20 cellular contexts compared by ENCODE assay signal in genomic region chr18:26503382-26503781, GRCh38. TPM values are rescaled to one million over a fixed set of nuclear protein-coding genes. Genes with fewer than 3 reads are reported as not detected.
DNase-seq lines count a peak whose midpoint lies in the region; ATAC-seq, FAIRE-seq and TF ChIP-seq lines count a peak whose summit lies in the region.
"Had no signal": no experiment of that assay in that cellular context is flagged by ENCODE, and none has a peak within 500 bp of the region (broad histone marks: within the 10 kb centered on the region; RNA-seq: fewer than 3 reads in every experiment).

No MANE protein-coding gene starts in this region.

- FAIRE-seq in keratinocyte (lab: Jason Lieb, UNC), result peak; percentile 9
- FAIRE-seq: A204.1 had no signal

- TF ChIP-seq CTCF in keratinocyte (optimal IDR thresholded peaks at IDR 0.05 in 1 of 3, IDR thresholded peaks at IDR 0.05 in 1 of 3, conservative IDR thresholded peaks at IDR 0.05 in 1 of 3; ENCODE audit: extremely low read depth in 1 of 3, insufficient read depth in 2 of 3, low read length in 3 of 3) (no peak), retinal pigment epithelial cell (conservative IDR thresholded peaks at IDR 0.05; ENCODE audit: low read depth, low read length) (no peak), gastrocnemius medialis (IDR thresholded peaks at IDR 0.05 in 4 of 5, conservative IDR thresholded peaks at IDR 0.05 in 1 of 5) (no peak)

- H3K36me3 ChIP-seq in keratinocyte (ENCODE audit: control insufficient read depth in 2 of 2, extremely low read depth in 1 of 2, insufficient read depth in 2 of 2, low read length in 2 of 2) (peaks cover 2 to 8% of the 10 kb centered on the region in 2 experiments), gastrocnemius medialis (no peaks in the 10 kb centered on the region)
- H3K36me3 ChIP-seq: BE2C, brain microvascular endothelial cell had no signal

- H3K4me1 ChIP-seq in keratinocyte (ENCODE audit: control insufficient read depth, extremely low read depth, insufficient read depth, low read length) (peaks cover 12% of the 10 kb centered on the region), gastrocnemius medialis (peaks cover 7 to 15% of the 10 kb centered on the region in 2 donors)
- H3K4me1 ChIP-seq: BE2C, vagina had no signal

- peaks cover 13% of the 10 kb centered on the region for H3K79me2 ChIP-seq in keratinocyte (ENCODE audit: control insufficient read depth, insufficient read depth, low read length)

- TF ChIP-seq POLR2A in gastrocnemius medialis (IDR thresholded peaks at IDR 0.05), result no peak

- H3K4me3 ChIP-seq in keratinocyte (ENCODE audit: control insufficient read depth in 2 of 3, extremely low read depth in 1 of 3, insufficient read depth in 2 of 3, low read depth in 1 of 3, low read length in 3 of 3) (peak overlapping the region in 2 of 3 experiments; percentile 36 to 44), retinal pigment epithelial cell (ENCODE audit: low read length) (peak overlapping the region; percentile 4), gastrocnemius medialis (no peak overlapping the region)
- H3K4me3 ChIP-seq: suprapubic skin, vagina had no signal

- in situ Hi-C loops in gastrocnemius medialis (cut with MboI; ENCODE audit: low sequenced_read_pairs in 4 of 4), result no loop called here

- H3K9me1 ChIP-seq in keratinocyte (ENCODE audit: control insufficient read depth, extremely low read depth, insufficient read depth, low read length), result peaks cover 2% of the 10 kb centered on the region

- dilution Hi-C loops in keratinocyte (cut with MboI; ENCODE audit: extremely low pct_ligation_motif_present, low sequenced_read_pairs), result no loop called here

- peak overlapping the region; percentile 42 for H3K9ac ChIP-seq in keratinocyte (ENCODE audit: control insufficient read depth, extremely low read depth, insufficient read depth, low read length)

- peak; percentile 13 for DNase-seq in NCI-H748 (lab: John Stamatoyannopoulos, UW; ENCODE audit: unreplicated experiment)
- DNase-seq in NCI-H748 treated with DMSO at 0.1 percent for 48 hours (lab: John Stamatoyannopoulos, UW), result no peak
- DNase-seq in cerebellum (ENCODE audit: low spot score), result peak; percentile 26
- no peak for DNase-seq in keratinocyte (ENCODE audit: low read depth, low spot score)
- DNase-seq in retinal pigment epithelial cell (ENCODE audit: low read depth), result no peak
- DNase-seq in NK-92 (lab: John Stamatoyannopoulos, UW; ENCODE audit: unreplicated experiment), result no peak
- DNase-seq in gastrocnemius medialis, result no peak
- DNase-seq: activated CD4-positive, alpha-beta T cell treated with anti-CD3 and anti-CD28 coated beads, Interleukin-2, amount 50 U/mL, for 1 hour; BE2C; brain microvascular endothelial cell; left ventricle myocardium superior; NCI-H2081 treated with DMSO at 0.1 percent for 48 hours; NCI-H510A; occipital lobe; SHP77 treated with DMSO at 0.1 percent for 48 hours had no signal

- H3K9me3 ChIP-seq in keratinocyte (ENCODE audit: control insufficient read depth, low read depth, low read length) (no peaks in the 10 kb centered on the region), gastrocnemius medialis (no peaks in the 10 kb centered on the region)
- H3K9me3 ChIP-seq: BE2C, suprapubic skin, vagina had no signal

- intact Hi-C loops in gastrocnemius medialis (cut with DNase I; ENCODE audit: low total_unique reads), result no loop called here

- peak overlapping the region; percentile 59 for H3K27ac ChIP-seq in keratinocyte (ENCODE audit: control insufficient read depth, insufficient read depth, low read length)
- no peak overlapping the region for H3K27ac ChIP-seq in gastrocnemius medialis
- H3K27ac ChIP-seq: brain microvascular endothelial cell, suprapubic skin, vagina had no signal

- no peaks in the 10 kb centered on the region for H3K27me3 ChIP-seq in keratinocyte (ENCODE audit: control insufficient read depth, extremely low read depth, insufficient read depth, low read length)
- no peaks in the 10 kb centered on the region for H3K27me3 ChIP-seq in gastrocnemius medialis
- H3K27me3 ChIP-seq: BE2C, brain microvascular endothelial cell, suprapubic skin, vagina had no signal

- ATAC-seq in HG03354 (IDR thresholded peaks at IDR 0.05; ENCODE audit: poor library complexity, severe bottlenecking, unreplicated experiment), result no peak
- ATAC-seq in gastrocnemius medialis, result no peak
- ATAC-seq: left ventricle myocardium superior; stimulated activated effector memory CD8-positive, alpha-beta T cell treated with anti-CD3 and anti-CD28 coated beads, Interleukin-12 subunit alpha, Interleukin-12 subunit beta, amount 100 ng/mL, for 72 hours had no signal

- peak overlapping the region; percentile 69 for H3K4me2 ChIP-seq in keratinocyte (ENCODE audit: control insufficient read depth, extremely low read depth, insufficient read depth, low read depth, low read length)

- H2AFZ ChIP-seq in keratinocyte (ENCODE audit: control insufficient read depth, low read length), result peak overlapping the region; percentile 83

- no peaks in the 10 kb centered on the region for H4K20me1 ChIP-seq in keratinocyte (ENCODE audit: control insufficient read depth, extremely low read depth, insufficient read depth, low read length)

RNA-seq across cellular contexts. Expression of gene KCTD1, which starts 45.0 kb away (rescaled TPM):
- total RNA-seq in cerebellum (43.4 TPM), gastrocnemius medialis (1 to 10 TPM; 4.7 to 6.0 (median 5.2) TPM)
- 18.7 to 57.6 TPM (median 32.1 TPM) in 3 replicates for polyA plus RNA-seq in keratinocyte
- polyA plus RNA-seq in keratinocyte (2011; ENCODE audit: low read depth), result 48.7 TPM
- 47.7 and 50.2 TPM in 2 replicates for polyA plus RNA-seq in keratinocyte (2011; cell fraction: cytosol; rRNA removed)
- polyA plus RNA-seq in keratinocyte (2011; cell fraction: nucleus; rRNA removed), result 33.7 and 34.6 TPM in 2 replicates
- 49.3 and 53.0 TPM in 2 replicates for polyA plus RNA-seq in keratinocyte (2012; ENCODE audit: low replicate concordance)
- 33.7 to 42.3 TPM (median 35.1 TPM) in 3 replicates for polyA minus RNA-seq in keratinocyte
- polyA minus RNA-seq in keratinocyte (2011; cell fraction: cytosol; rRNA and poly(A)+ RNA removed), result 30.9 TPM
- 25.3 and 31.6 TPM in 2 replicates for polyA minus RNA-seq in keratinocyte (2011; cell fraction: nucleus; rRNA and poly(A)+ RNA removed)

Comparison
In these comparisons a context has a peak if more than half of its experiments do, and no peak if none do; other contexts are left out.
1. DNase-seq: peak in NCI-H748 (single experiment) and cerebellum (single experiment); none in NCI-H748 treated with DMSO at 0.1 percent for 48 hours (single experiment), keratinocyte (single experiment), retinal pigment epithelial cell (single experiment), NK-92 (single experiment) and gastrocnemius medialis (0 of 2).
2. H3K4me3 ChIP-seq: peak in keratinocyte (2 of 3) and retinal pigment epithelial cell (single experiment); none in gastrocnemius medialis (0 of 4).